ENCODE assay signal across 8 cellular contexts in genomic region chr11:102341844-102342318, GRCh38. TPM values are rescaled to one million over a fixed set of nuclear protein-coding genes. Genes with fewer than 3 reads are reported as not detected.
A peak's percentile ranks its signal among the peaks of the same experiment; 100 is the strongest.
DNase-seq lines count a peak whose midpoint lies in the region; ATAC-seq and TF ChIP-seq lines count a peak whose summit lies in the region.

No MANE protein-coding gene starts in this region.

- H3K27me3 ChIP-seq in PC-3 (ENCODE audit: low read length): no peaks in the 10 kb centered on the region
- H3K27me3 ChIP-seq in neural cell (ENCODE audit: insufficient read depth, low read depth, low read length): no peaks in the 10 kb centered on the region
- no peaks in the 10 kb centered on the region for H3K27me3 ChIP-seq in tibial nerve

- in situ Hi-C loops in KBM-7 (cut with MboI; ENCODE audit: low pct_unique_long_range_greater_than_20kb, low sequenced_read_pairs): no loop called here

- no peak overlapping the region for H3K9ac ChIP-seq in PC-3 (ENCODE audit: low read length)
- no peak overlapping the region for H3K9ac ChIP-seq in neural cell (ENCODE audit: low read length)

- H3K79me2 ChIP-seq in PC-3 (ENCODE audit: low read length) (no peaks in the 10 kb centered on the region), neural cell (replicated peaks; ENCODE audit: insufficient read depth, low read length) (no peaks in the 10 kb centered on the region)

- no peak overlapping the region for H3K27ac ChIP-seq in PC-3 (ENCODE audit: low read length)
- no peak overlapping the region for H3K27ac ChIP-seq in neural cell (ENCODE audit: low read length)
- H3K27ac ChIP-seq in tibial nerve: peak overlapping the region in 1 of 4 donors; percentile 54

- ATAC-seq in GM21447 (IDR thresholded peaks at IDR 0.05; ENCODE audit: unreplicated experiment): peak; percentile 45
- ATAC-seq in PC-3: peak; percentile 52

- no TSS peak for BruUV-seq in PC-3 (replicated peaks; lab: Mats Ljungman, UMichigan)

- H3K9me2 ChIP-seq in PC-3 (replicated peaks; ENCODE audit: low read length) (no peaks in the 10 kb centered on the region), neural cell (ENCODE audit: insufficient read depth, low read length) (no peaks in the 10 kb centered on the region)

- POLR2A ChIA-PET in PC-3 (lab: Charles Lee; ENCODE audit: unreplicated experiment): interaction anchor here (0.6 kb wide), 1 partner anchor 73 kb away, joined by 4 read pairs; no protein-coding TSS in a partner anchor

- DNase-seq in DMS 273 (lab: John Stamatoyannopoulos, UW; ENCODE audit: unreplicated experiment): peak; percentile 84
- peak; percentile 94 for DNase-seq in KBM-7
- peak; percentile 93 for DNase-seq in PC-3
- peak; percentile 76 to 77 for DNase-seq in activated T-cell treated with anti-CD3 and anti-CD28 coated beads, Interleukin-2, amount 50 U/mL, for 48 hours
- DNase-seq in fibroblast of gingiva (ENCODE audit: low read depth): peak; percentile 76
- DNase-seq in tibial nerve (ENCODE audit: low spot score in 2 of 2): peak; percentile 57 to 95

- H3K4me1 ChIP-seq in PC-3 (ENCODE audit: insufficient read depth, low read length) (peaks cover 21% of the 10 kb centered on the region), tibial nerve (peaks cover 0 to 30% (median 3%) of the 10 kb centered on the region in 4 donors)

- TF ChIP-seq CTCF in PC-3 (conservative IDR thresholded peaks at IDR 0.05; ENCODE audit: low read depth, low read length) (peak; percentile 96), neural cell (IDR thresholded peaks at IDR 0.05; ENCODE audit: poor library complexity, severe bottlenecking) (peak; percentile 80), tibial nerve (IDR thresholded peaks at IDR 0.05) (peak; percentile 75 to 84 (median 76))

- H3K4me3 ChIP-seq in PC-3 (ENCODE audit: low read length) (no peak overlapping the region), neural cell (ENCODE audit: low read length) (no peak overlapping the region), tibial nerve (no peak overlapping the region)

- no peak for TF ChIP-seq EP300 in neural cell (conservative IDR thresholded peaks at IDR 0.05; ENCODE audit: poor library complexity, severe bottlenecking)
- TF ChIP-seq EP300 in tibial nerve (IDR thresholded peaks at IDR 0.05): no peak

- WGBS in tibial nerve, 2 donors: 56 to 87% methylated on average over 1 of the region's 1 CpG

- H4K20me1 ChIP-seq in PC-3 (ENCODE audit: low read length) (no peaks in the 10 kb centered on the region), neural cell (ENCODE audit: insufficient read depth) (no peaks in the 10 kb centered on the region)

- peak; percentile 74 for TF ChIP-seq RAD21 in neural cell (conservative IDR thresholded peaks at IDR 0.05)

- peaks cover 6% of the 10 kb centered on the region for H3F3A ChIP-seq in PC-3 (ENCODE audit: low read length, unreplicated experiment)
- H3F3A ChIP-seq in neural cell (ENCODE audit: insufficient read depth, low read length, poor library complexity, severe bottlenecking): peaks cover 4% of the 10 kb centered on the region

- H3K9me3 ChIP-seq in PC-3 (ENCODE audit: low read length): no peaks in the 10 kb centered on the region
- no peaks in the 10 kb centered on the region for H3K9me3 ChIP-seq in neural cell (ENCODE audit: low read length)
- H3K9me3 ChIP-seq in tibial nerve: no peaks in the 10 kb centered on the region

- H3K4me2 ChIP-seq in PC-3 (ENCODE audit: low read length) (no peak overlapping the region), neural cell (ENCODE audit: low read length) (no peak overlapping the region)

- intact Hi-C loops in PC-3 (cut with micrococcal nuclease): loop anchor here (1.0 to 10.0 kb wide), 4 partner anchors 54 to 427 kb away; partner anchors contain the start of genes ANGPTL5 and CEP126

- CTCF ChIA-PET in PC-3 (lab: Charles Lee): interaction anchor here (0.9 to 1.7 kb wide), 6 partner anchors 24 to 325 kb away, joined by 3 to 7 read pairs (median 4); no protein-coding TSS in a partner anchor

- H2AFZ ChIP-seq in PC-3 (ENCODE audit: low read length) (peak overlapping the region; percentile 44), neural cell (ENCODE audit: low read depth, low read length) (no peak overlapping the region)

- H3K36me3 ChIP-seq in PC-3 (ENCODE audit: low read depth, low read length) (no peaks in the 10 kb centered on the region), neural cell (ENCODE audit: insufficient read depth, low read length) (no peaks in the 10 kb centered on the region), tibial nerve (peaks cover 0 to 21% (median 0%) of the 10 kb centered on the region in 3 donors)

- no peak for TF ChIP-seq POLR2A in tibial nerve (IDR thresholded peaks at IDR 0.05)

TF ChIP-seq in neural cell, 6 proteins besides CTCF, POLR2A, EP300 and RAD21:
- TF ChIP-seq SMC3 (conservative IDR thresholded peaks at IDR 0.05; ENCODE audit: poor library complexity) (peak; percentile 84), REST (IDR thresholded peaks at IDR 0.05; ENCODE audit: borderline replicate concordance) (no peak)

RNA-seq across cellular contexts. Expression of gene BIRC2, which starts 5.1 kb away (rescaled TPM):
- total RNA-seq in PC-3 (2014; rRNA removed) (36.1 and 42.6 TPM in 2 replicates), tibial nerve (10 to 100 TPM; 39.0 to 74.5 (median 51.4) TPM)
- 61.7 and 68.7 TPM in 2 replicates for polyA plus RNA-seq in neural cell
- 133 and 139 TPM in 2 replicates for polyA minus RNA-seq in neural cell

RNA-seq across cellular contexts. Expression of gene BIRC3, which starts 24.6 kb away (rescaled TPM):
- total RNA-seq in PC-3 (2014; rRNA removed) (3.9 and 4.2 TPM in 2 replicates), tibial nerve (10 to 100 TPM; 12.9 to 28.2 (median 20.3) TPM)
- not detected in 2 replicates for polyA plus RNA-seq in neural cell
- polyA minus RNA-seq in neural cell: under 0.01 TPM in 1 of 2 replicates, not detected in the other
